In the genomic region with DNA sequence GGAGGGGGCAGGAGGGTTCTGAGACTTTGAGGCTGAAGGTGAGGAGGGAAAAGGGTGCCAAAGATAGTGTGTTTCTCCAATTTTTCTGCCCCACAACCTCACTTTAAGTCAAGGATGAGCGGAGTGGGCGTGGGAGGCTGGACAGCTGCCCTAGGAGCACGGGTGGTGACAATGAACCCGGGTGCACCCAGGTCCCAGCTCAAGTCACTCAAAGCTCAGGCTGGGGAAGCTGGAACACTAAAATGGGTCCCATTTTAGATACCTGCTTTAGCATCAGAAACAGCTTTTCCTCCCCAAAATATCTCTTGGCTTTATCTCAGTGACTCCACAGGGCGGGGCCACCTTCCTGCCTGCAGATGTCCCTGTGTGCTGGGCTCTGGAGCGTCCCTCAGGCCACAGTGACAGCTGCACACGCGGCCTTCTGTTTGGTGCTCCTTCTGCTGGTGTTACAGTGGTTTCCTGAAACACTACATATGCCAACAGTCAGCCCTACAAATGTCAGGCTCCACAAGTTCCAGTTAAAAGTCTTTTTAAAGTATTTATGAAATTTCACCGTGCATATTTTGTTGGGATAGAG, we compare ENCODE assay signal across 1 cellular context.
A peak's percentile ranks its signal among the peaks of the same experiment; 100 is the strongest.
TF ChIP-seq lines count a peak whose summit lies in the region.

No MANE protein-coding gene starts in this region.

TF ChIP-seq in GM12878, 131 proteins besides CTCF, POLR2A, EP300 and RAD21 (continued from another document):
- TF ChIP-seq BCLAF1 (IDR thresholded peaks at IDR 0.05), result no peak
- no peak for TF ChIP-seq MTA3 (IDR thresholded peaks at IDR 0.05; ENCODE audit: borderline replicate concordance, low read length)
- no peak for TF ChIP-seq BRCA1 (IDR thresholded peaks at IDR 0.05; ENCODE audit: low read depth, low read length)
- TF ChIP-seq MTA2 (IDR thresholded peaks at IDR 0.05; ENCODE audit: low read depth), result no peak
- TF ChIP-seq RUNX3 (IDR thresholded peaks at IDR 0.05; ENCODE audit: low read length), result no peak
- no peak for TF ChIP-seq GATAD2B (conservative IDR thresholded peaks at IDR 0.05; ENCODE audit: low read depth)
- TF ChIP-seq ESRRA (IDR thresholded peaks at IDR 0.05; ENCODE audit: low read length), result no peak
- TF ChIP-seq BHLHE40 (IDR thresholded peaks at IDR 0.05; ENCODE audit: borderline replicate concordance in 1 of 2, low read depth in 2 of 2, low read length in 1 of 2), result peak in 1 of 2 experiments; percentile 14; a peak in 1 of 4 replicates
- TF ChIP-seq, protein P1, sequence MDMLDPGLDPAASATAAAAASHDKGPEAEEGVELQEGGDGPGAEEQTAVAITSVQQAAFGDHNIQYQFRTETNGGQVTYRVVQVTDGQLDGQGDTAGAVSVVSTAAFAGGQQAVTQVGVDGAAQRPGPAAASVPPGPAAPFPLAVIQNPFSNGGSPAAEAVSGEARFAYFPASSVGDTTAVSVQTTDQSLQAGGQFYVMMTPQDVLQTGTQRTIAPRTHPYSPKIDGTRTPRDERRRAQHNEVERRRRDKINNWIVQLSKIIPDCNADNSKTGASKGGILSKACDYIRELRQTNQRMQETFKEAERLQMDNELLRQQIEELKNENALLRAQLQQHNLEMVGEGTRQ (IDR thresholded peaks at IDR 0.05; ENCODE audit: borderline replicate concordance, low read depth, low read length), result no peak
